In the genomic region with DNA sequence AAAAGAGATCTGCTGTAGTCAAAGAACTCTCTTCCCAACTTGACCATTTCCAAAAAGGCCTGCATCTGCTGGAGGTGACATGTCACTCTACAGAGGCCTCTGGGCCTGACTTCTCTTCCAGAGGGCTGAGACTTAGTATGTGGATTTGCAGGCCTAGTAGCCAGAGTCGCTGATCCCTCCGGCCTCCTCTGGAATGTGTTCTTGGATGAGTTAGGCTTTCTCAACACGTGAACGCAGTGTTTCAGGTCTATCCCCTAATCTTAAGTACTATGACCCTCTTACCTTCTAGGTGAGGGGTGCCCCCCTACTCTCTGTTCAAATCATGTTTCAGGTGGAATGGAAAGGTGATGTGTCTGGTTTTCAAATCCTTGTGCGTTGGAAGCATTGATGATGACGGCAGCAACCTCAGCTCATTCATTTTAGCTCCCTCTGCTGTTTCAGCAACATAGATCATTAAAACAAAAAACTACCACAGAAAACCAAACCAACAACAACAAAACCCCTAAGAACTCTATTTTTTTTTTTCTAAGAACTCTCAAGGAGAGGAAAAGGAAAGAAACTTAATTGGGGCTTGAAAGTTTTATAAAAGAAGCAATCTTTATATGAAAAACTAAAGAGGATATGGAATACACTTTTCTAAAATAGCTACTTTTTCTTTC, we compare ENCODE assay signal across 12 cellular contexts. TPM values are rescaled to one million over a fixed set of nuclear protein-coding genes. Genes with fewer than 3 reads are reported as not detected.
DNase-seq lines count a peak whose midpoint lies in the region; ATAC-seq, FAIRE-seq and TF ChIP-seq lines count a peak whose summit lies in the region.
"Had no signal": no experiment of that assay in that cellular context is flagged by ENCODE, and none has a peak within 500 bp of the region (broad histone marks: within the 10 kb centered on the region; RNA-seq: fewer than 3 reads in every experiment).

No MANE protein-coding gene starts in this region.

- no peak overlapping the region for H3K4me2 ChIP-seq in A549

- TF ChIP-seq EP300 in A549 (IDR thresholded peaks at IDR 0.05), result no peak

- no peaks in the 10 kb centered on the region for H3K9me3 ChIP-seq in A549

- no peaks in the 10 kb centered on the region for H3K4me1 ChIP-seq in A549

- TF ChIP-seq CTCF in A549 (IDR thresholded peaks at IDR 0.05) (peak; percentile 37; the same call in 2 of the 3 replicates), GM10266 (IDR thresholded peaks at IDR 0.05; ENCODE audit: control insufficient read depth, insufficient read depth, low read depth, missing control alignments) (peak; percentile 4)

- 65% methylated on average over 6 of the region's 6 CpGs for WGBS in A549 (ENCODE audit: missing lambda C conversion rate)

- CTCF ChIA-PET in A549 (lab: Yijun Ruan, JAX), result interaction anchor here (0.6 to 1.6 kb wide), 5 partner anchors 10 to 663 kb away, joined by 3 to 6 read pairs (median 4); no protein-coding TSS in a partner anchor

- TF ChIP-seq RAD21 in A549 (conservative IDR thresholded peaks at IDR 0.05 in 1 of 2, IDR thresholded peaks at IDR 0.05 in 1 of 2), result peak in 1 of 2 experiments; percentile 25; a peak in 1 of 5 replicates

- POLR2A ChIA-PET in A549 (lab: Yijun Ruan, JAX), result interaction anchor here (0.6 to 1.2 kb wide), 4 partner anchors 96 to 935 kb away, joined by 3 to 4 read pairs (median 4); no protein-coding TSS in a partner anchor

- peak in 1 of 2 experiments; percentile 14 for DNase-seq in A549 (ENCODE audit: low read depth in 1 of 2, low spot score in 1 of 2)
- DNase-seq in GM10266 (ENCODE audit: extremely low spot score), result no peak
- DNase-seq in amniotic epithelial cell (ENCODE audit: low read depth), result peak; percentile 40
- DNase-seq in kidney tubule cell (ENCODE audit: low spot score), result peak; percentile 20
- DNase-seq in stimulated activated CD4-positive, alpha-beta T cell treated with anti-CD3 and anti-CD28 coated beads, Interleukin-4, amount 100 ng/mL, for 24 hours, result no peak
- no peak for DNase-seq in NCI-H2029 (lab: John Stamatoyannopoulos, UW)
- DNase-seq: activated CD4-positive, alpha-beta T cell treated with anti-CD3 and anti-CD28 coated beads for 1 hour; NCI-H1930 had no signal

- no peak for TF ChIP-seq POLR2A in A549 (IDR thresholded peaks at IDR 0.05; ENCODE audit: low read length)

- no peak for FAIRE-seq in A549 (lab: Jason Lieb, UNC)
- FAIRE-seq: colon had no signal

- ATAC-seq in A549 (no peak), GM19463 (IDR thresholded peaks at IDR 0.05; ENCODE audit: unreplicated experiment) (no peak), GM18858 (IDR thresholded peaks at IDR 0.05; ENCODE audit: unreplicated experiment) (no peak)
- ATAC-seq: stimulated activated effector memory CD8-positive, alpha-beta T cell treated with anti-CD3 and anti-CD28 coated beads, Interleukin-12 subunit alpha, Interleukin-12 subunit beta, amount 100 ng/mL, for 72 hours had no signal

- no peak overlapping the region for H3K27ac ChIP-seq in A549

- no peak overlapping the region for H3K4me3 ChIP-seq in A549

TF ChIP-seq in A549, 52 proteins besides CTCF, POLR2A, EP300 and RAD21:
- TF ChIP-seq RARB (CRISPR knock-in tag; IDR thresholded peaks at IDR 0.05), result no peak
- no peak for TF ChIP-seq POLR2AphosphoS2 (conservative IDR thresholded peaks at IDR 0.05; ENCODE audit: low read length)
- no peak for TF ChIP-seq TP53 (CRISPR knock-in tag; IDR thresholded peaks at IDR 0.05)
- peak; percentile 47; the same call in 2 of the 3 replicates for TF ChIP-seq SMC3 (IDR thresholded peaks at IDR 0.05)
- no peak for TF ChIP-seq RCOR1 (IDR thresholded peaks at IDR 0.05; ENCODE audit: low read depth, low read length)
- no peak for TF ChIP-seq FOSB (CRISPR knock-in tag; IDR thresholded peaks at IDR 0.05)
TF ChIP-seq in A549: peak in this region for 1.

RNA-seq across cellular contexts. Expression of a gene that starts 56.4 kb away (rescaled TPM):
- polyA plus RNA-seq in A549 (2011; rRNA removed), result 14.8 and 20.4 TPM in 2 replicates
- 6.3 and 7.6 TPM in 2 replicates for polyA plus RNA-seq in A549 (2012; cell fraction: cytosol; rRNA removed)
- polyA plus RNA-seq in A549 (2012; cell fraction: nucleus; rRNA removed), result 2.7 and 2.8 TPM in 2 replicates
- 18.7 to 20.1 TPM (median 20.1 TPM) in 3 replicates for polyA plus RNA-seq in A549 (2017; fragmentation: RNase III; extraction: RNeasy Plus Mini Kit Qiagen cat#74134 plus additional on column Dnase treatment)
- 0.99 and 1.5 TPM in 2 replicates for polyA minus RNA-seq in A549 (2011; rRNA and poly(A)+ RNA removed)

RNA-seq across cellular contexts. Expression of a gene that starts 56.5 kb away (rescaled TPM):
- 39.8 and 44.0 TPM in 2 replicates for polyA plus RNA-seq in A549 (2011; rRNA removed)
- 8.1 and 8.4 TPM in 2 replicates for polyA plus RNA-seq in A549 (2012; cell fraction: cytosol; rRNA removed)
- 8.2 and 12.8 TPM in 2 replicates for polyA plus RNA-seq in A549 (2012; cell fraction: nucleus; rRNA removed)
- polyA plus RNA-seq in A549 (2017; fragmentation: RNase III; extraction: RNeasy Plus Mini Kit Qiagen cat#74134 plus additional on column Dnase treatment), result 10.8 to 12.4 TPM (median 11.4 TPM) in 3 replicates
- polyA minus RNA-seq in A549 (2011; rRNA and poly(A)+ RNA removed), result 19.5 TPM in 2 replicates

Comparison
In these comparisons a context has a peak if more than half of its experiments do, and no peak if none do; other contexts are left out.
1. DNase-seq: peak in amniotic epithelial cell (single experiment) and kidney tubule cell (single experiment); none in GM10266 (single experiment), stimulated activated CD4-positive, alpha-beta T cell treated with anti-CD3 and anti-CD28 coated beads, Interleukin-4, amount 100 ng/mL, for 24 hours (single experiment) and NCI-H2029 (single experiment).